Comparison of ENCODE assay signal across 24 cellular contexts in genomic region chr1:234624718-234625117, GRCh38. TPM values are rescaled to one million over a fixed set of nuclear protein-coding genes. Genes with fewer than 3 reads are reported as not detected.
DNase-seq lines count a peak whose midpoint lies in the region; ATAC-seq and TF ChIP-seq lines count a peak whose summit lies in the region.
"Had no signal": no experiment of that assay in that cellular context is flagged by ENCODE, and none has a peak within 500 bp of the region (broad histone marks: within the 10 kb centered on the region; RNA-seq: fewer than 3 reads in every experiment).

No MANE protein-coding gene starts in this region.

- H3K4me1 Mint-ChIP-seq in activated CD8-positive, alpha-beta T cell treated with anti-CD3 and anti-CD28 coated beads, Interleukin-2, amount 10 ng/mL, durations not matched to agents 7 days and 5 days (ENCODE audit: low read depth) = no peaks in the 10 kb centered on the region
- H3K4me1 Mint-ChIP-seq in activated CD8-positive, alpha-beta T cell treated with anti-CD3 and anti-CD28 coated beads for 36 hours (ENCODE audit: low read depth) = no peaks in the 10 kb centered on the region
- H3K4me1 Mint-ChIP-seq in brain = peaks cover 54% of the 10 kb centered on the region
- peaks cover 61% of the 10 kb centered on the region for H3K4me1 Mint-ChIP-seq in mesothelial cell of epicardium

- no peaks in the 10 kb centered on the region for H3K9me3 Mint-ChIP-seq in activated CD8-positive, alpha-beta T cell treated with anti-CD3 and anti-CD28 coated beads, Interleukin-2, amount 10 ng/mL, durations not matched to agents 7 days and 5 days (ENCODE audit: insufficient read depth)
- no peaks in the 10 kb centered on the region for H3K9me3 Mint-ChIP-seq in activated CD8-positive, alpha-beta T cell treated with anti-CD3 and anti-CD28 coated beads for 36 hours
- H3K9me3 Mint-ChIP-seq in brain (peaks cover 0 to 3% (median 0%) of the 10 kb centered on the region in 5 experiments), mesothelial cell of epicardium (no peaks in the 10 kb centered on the region)
- H3K9me3 Mint-ChIP-seq: activated B cell treated with CpG ODN at 0.5 μM for 24 hours; stimulated activated naive B cell treated with anti-CD40 and anti-IgM and Interleukin-4, amounts not matched to agents 10 μg/mL and 1 μg/mL and 100 μg/mL, for 72 hours had no signal

- H3K27me3 Mint-ChIP-seq in activated CD8-positive, alpha-beta T cell treated with anti-CD3 and anti-CD28 coated beads, Interleukin-2, amount 10 ng/mL, durations not matched to agents 7 days and 5 days (ENCODE audit: low read depth) = peaks cover 6% of the 10 kb centered on the region
- no peaks in the 10 kb centered on the region for H3K27me3 Mint-ChIP-seq in activated CD8-positive, alpha-beta T cell treated with anti-CD3 and anti-CD28 coated beads for 36 hours
- peaks cover 4% of the 10 kb centered on the region for H3K27me3 Mint-ChIP-seq in brain
- no peaks in the 10 kb centered on the region for H3K27me3 Mint-ChIP-seq in mesothelial cell of epicardium (ENCODE audit: low read depth)
- H3K27me3 Mint-ChIP-seq: activated B cell treated with CpG ODN at 0.5 μM for 24 hours; stimulated activated naive B cell treated with anti-CD40 and anti-IgM and Interleukin-4, amounts not matched to agents 10 μg/mL and 1 μg/mL and 100 μg/mL, for 72 hours had no signal

- H3K36me3 ChIP-seq in aorta (ENCODE audit: control insufficient read depth in 1 of 2, insufficient read depth in 2 of 2, low read length in 1 of 2) (no peaks in the 10 kb centered on the region), A673 (ENCODE audit: insufficient read depth, low read length, poor library complexity, severe bottlenecking) (no peaks in the 10 kb centered on the region)
- H3K36me3 ChIP-seq: heart right ventricle had no signal

- no peaks in the 10 kb centered on the region for H3K9me3 ChIP-seq in aorta (ENCODE audit: control insufficient read depth, low read length)
- H3K9me3 ChIP-seq in A673 (ENCODE audit: low read depth, low read length, poor library complexity, severe bottlenecking) = no peaks in the 10 kb centered on the region
- H3K9me3 ChIP-seq: heart right ventricle had no signal

- H3K27ac ChIP-seq in aorta (ENCODE audit: low read depth in 1 of 2, low read length in 2 of 2) = peak overlapping the region in 1 of 2 donors; percentile 54
- no peak overlapping the region for H3K27ac ChIP-seq in A673 (ENCODE audit: low read depth, low read length, poor library complexity, severe bottlenecking)

- H3K27me3 ChIP-seq in aorta (ENCODE audit: control insufficient read depth in 1 of 2, insufficient read depth in 2 of 2, low read length in 1 of 2) (no peaks in the 10 kb centered on the region), A673 (replicated peaks; ENCODE audit: insufficient read depth, low read depth, low read length, poor library complexity) (no peaks in the 10 kb centered on the region)
- H3K27me3 ChIP-seq: heart right ventricle had no signal

- H3K27ac Mint-ChIP-seq in activated CD8-positive, alpha-beta T cell treated with anti-CD3 and anti-CD28 coated beads, Interleukin-2, amount 10 ng/mL, durations not matched to agents 7 days and 5 days = peak overlapping the region; percentile 10
- H3K27ac Mint-ChIP-seq in activated CD8-positive, alpha-beta T cell treated with anti-CD3 and anti-CD28 coated beads for 36 hours = no peak overlapping the region
- peak overlapping the region in 3 of 5 experiments; percentile 51 to 86 (median 67) for H3K27ac Mint-ChIP-seq in brain
- H3K27ac Mint-ChIP-seq in mesothelial cell of epicardium = peak overlapping the region; percentile 47
- H3K27ac Mint-ChIP-seq: activated B cell treated with CpG ODN at 0.5 μM for 24 hours; CD4-positive, CD25-positive, alpha-beta regulatory T cell; stimulated activated naive B cell treated with anti-CD40 and anti-IgM and Interleukin-4, amounts not matched to agents 10 μg/mL and 1 μg/mL and 100 μg/mL, for 72 hours had no signal

- no peak overlapping the region for H3K4me3 Mint-ChIP-seq in activated CD8-positive, alpha-beta T cell treated with anti-CD3 and anti-CD28 coated beads, Interleukin-2, amount 10 ng/mL, durations not matched to agents 7 days and 5 days
- no peak overlapping the region for H3K4me3 Mint-ChIP-seq in activated CD8-positive, alpha-beta T cell treated with anti-CD3 and anti-CD28 coated beads for 36 hours
- H3K4me3 Mint-ChIP-seq in brain (no peak overlapping the region), mesothelial cell of epicardium (no peak overlapping the region)
- H3K4me3 Mint-ChIP-seq: activated B cell treated with CpG ODN at 0.5 μM for 24 hours; CD4-positive, CD25-positive, alpha-beta regulatory T cell; stimulated activated naive B cell treated with anti-CD40 and anti-IgM and Interleukin-4, amounts not matched to agents 10 μg/mL and 1 μg/mL and 100 μg/mL, for 72 hours had no signal

- no TSS peak for BruUV-seq in A673 (replicated peaks; lab: Mats Ljungman, UMichigan)

- CTCF ChIA-PET in activated CD8-positive, alpha-beta T cell treated with anti-CD3 and anti-CD28 coated beads, Interleukin-2, amount 10 ng/mL, durations not matched to agents 7 days and 5 days (lab: Charles Lee) = no interaction called here
- CTCF ChIA-PET in activated CD8-positive, alpha-beta T cell treated with anti-CD3 and anti-CD28 coated beads for 36 hours (lab: Charles Lee) = no interaction called here
- CTCF ChIA-PET in A673 (lab: Charles Lee) = no interaction called here

- DNase-seq in activated CD8-positive, alpha-beta T cell treated with anti-CD3 and anti-CD28 coated beads, Interleukin-2, amount 10 ng/mL, durations not matched to agents 7 days and 5 days = no peak
- DNase-seq in activated CD8-positive, alpha-beta T cell treated with anti-CD3 and anti-CD28 coated beads for 36 hours = no peak
- DNase-seq in mesothelial cell of epicardium (ENCODE audit: low spot score in 2 of 2, unreplicated experiment in 2 of 2) (no peak), aorta (no peak), HK-2 (ENCODE audit: unreplicated experiment) (no peak), A673 (ENCODE audit: low spot score) (no peak), cerebellar nuclear complex (lab: John Stamatoyannopoulos, UW) (no peak)
- DNase-seq: 8988T; activated B cell treated with CpG ODN at 0.5 μM for 24 hours; activated effector memory CD4-positive, alpha-beta T cell treated with Interleukin-2 at 50 U/mL for 16 hours; amygdala; CD4-positive, CD25-positive, alpha-beta regulatory T cell; cortex of kidney; heart right ventricle; islet precursor cell; midbrain; NCI-H1105; NCI-H2171; nucleus accumbens; small intestine; stimulated activated naive B cell treated with anti-CD40 and anti-IgM and Interleukin-4, amounts not matched to agents 10 μg/mL and 1 μg/mL and 100 μg/mL, for 72 hours; T-helper 1 cell had no signal

- 7 to 10% methylated on average over 3 of the region's 3 CpGs for WGBS in aorta, 2 donors

- H3K4me1 ChIP-seq in aorta (ENCODE audit: control insufficient read depth in 1 of 2, insufficient read depth in 2 of 2, low read length in 2 of 2) (peaks cover 0 to 9% of the 10 kb centered on the region in 2 donors), A673 (ENCODE audit: insufficient read depth, low read length, poor library complexity, severe bottlenecking) (peaks cover 2% of the 10 kb centered on the region)

- H3K36me3 Mint-ChIP-seq in activated CD8-positive, alpha-beta T cell treated with anti-CD3 and anti-CD28 coated beads, Interleukin-2, amount 10 ng/mL, durations not matched to agents 7 days and 5 days (ENCODE audit: low read depth) = no peaks in the 10 kb centered on the region
- H3K36me3 Mint-ChIP-seq in activated CD8-positive, alpha-beta T cell treated with anti-CD3 and anti-CD28 coated beads for 36 hours (ENCODE audit: low read depth) = no peaks in the 10 kb centered on the region
- no peaks in the 10 kb centered on the region for H3K36me3 Mint-ChIP-seq in brain
- H3K36me3 Mint-ChIP-seq in mesothelial cell of epicardium = no peaks in the 10 kb centered on the region
- H3K36me3 Mint-ChIP-seq: CD4-positive, CD25-positive, alpha-beta regulatory T cell; stimulated activated naive B cell treated with anti-CD40 and anti-IgM and Interleukin-4, amounts not matched to agents 10 μg/mL and 1 μg/mL and 100 μg/mL, for 72 hours had no signal

- no peak overlapping the region for H3K4me3 ChIP-seq in aorta (ENCODE audit: low read length in 2 of 2)
- H3K4me3 ChIP-seq in A673 (ENCODE audit: low read depth, low read length, poor library complexity, severe bottlenecking) = no peak overlapping the region
- H3K4me3 ChIP-seq: heart right ventricle had no signal

- POLR2A ChIA-PET in activated CD8-positive, alpha-beta T cell treated with anti-CD3 and anti-CD28 coated beads, Interleukin-2, amount 10 ng/mL, durations not matched to agents 7 days and 5 days (lab: Charles Lee) = no interaction called here
- POLR2A ChIA-PET in activated CD8-positive, alpha-beta T cell treated with anti-CD3 and anti-CD28 coated beads for 36 hours (lab: Charles Lee) = interaction anchor here (1.5 kb wide), 1 partner anchor 12 kb away, joined by 5 read pairs; no protein-coding TSS in a partner anchor
- POLR2A ChIA-PET in A673 (lab: Charles Lee; ENCODE audit: low non-redundant PET) = no interaction called here

- intact Hi-C loops in activated CD8-positive, alpha-beta T cell treated with anti-CD3 and anti-CD28 coated beads for 36 hours (cut with micrococcal nuclease) = no loop called here
- intact Hi-C loops in aorta (cut with DNase I) (loop anchor here (5.0 kb wide), 2 partner anchors 38 to 53 kb away; no protein-coding TSS in a partner anchor), A673 (cut with micrococcal nuclease; ENCODE audit: unreplicated experiment) (no loop called here)

- ATAC-seq in activated CD8-positive, alpha-beta T cell treated with anti-CD3 and anti-CD28 coated beads, Interleukin-2, amount 10 ng/mL, durations not matched to agents 7 days and 5 days = no peak
- ATAC-seq in activated CD8-positive, alpha-beta T cell treated with anti-CD3 and anti-CD28 coated beads for 36 hours = no peak
- ATAC-seq in aorta (ENCODE audit: low FRiP score) = peak; percentile 49
- ATAC-seq: esophagus mucosa; heart right ventricle; stimulated activated naive B cell treated with anti-CD40 and anti-IgM and Interleukin-4, amounts not matched to agents 10 μg/mL and 1 μg/mL and 100 μg/mL, for 72 hours had no signal

- no peak for TF ChIP-seq CTCF in activated CD8-positive, alpha-beta T cell treated with anti-CD3 and anti-CD28 coated beads for 36 hours (IDR thresholded peaks at IDR 0.05)
- TF ChIP-seq CTCF in brain (conservative IDR thresholded peaks at IDR 0.05) = no peak
- TF ChIP-seq CTCF in mesothelial cell of epicardium (IDR thresholded peaks at IDR 0.05; ENCODE audit: unreplicated experiment) = no peak
- no peak for TF ChIP-seq CTCF in A673 (conservative IDR thresholded peaks at IDR 0.05; ENCODE audit: low read depth, low read length)

RNA-seq across cellular contexts. Expression of gene IRF2BP2, which starts 14.7 kb away (rescaled TPM):
- 10 to 100 TPM; 71.5 to 72.0 TPM for total RNA-seq in activated CD8-positive, alpha-beta T cell treated with anti-CD3 and anti-CD28 coated beads, Interleukin-2, amount 10 ng/mL, durations not matched to agents 7 days and 5 days
- total RNA-seq in activated CD8-positive, alpha-beta T cell treated with anti-CD3 and anti-CD28 coated beads for 36 hours = 100 to 1,000 TPM; 148 to 155 TPM
- polyA plus RNA-seq in brain (ENCODE audit: insufficient read depth, low read depth, low replicate concordance) = 163 TPM
- total RNA-seq in mesothelial cell of epicardium = 130 to 134 TPM (median 130 TPM) in 3 replicates
- total RNA-seq in aorta = 100 to 1,000 TPM in 1 of 2 donors, 10 to 100 TPM in 1; 90.6 to 148 TPM
- 100 to 1,000 TPM in 1 of 2 donors, 10 to 100 TPM in 1; 36.9 to 123 TPM for polyA plus RNA-seq in aorta
- 39.9 and 43.8 TPM in 2 replicates for total RNA-seq in A673 (2021)

Comparison
In these comparisons a context has a peak if more than half of its experiments do, and no peak if none do; other contexts are left out.
1. intact Hi-C loops: an anchor here in aorta (5.0 kb wide); none called in activated CD8-positive, alpha-beta T cell treated with anti-CD3 and anti-CD28 coated beads for 36 hours and A673.